Comparison of ENCODE assay signal across 22 cellular contexts in the genomic region with DNA sequence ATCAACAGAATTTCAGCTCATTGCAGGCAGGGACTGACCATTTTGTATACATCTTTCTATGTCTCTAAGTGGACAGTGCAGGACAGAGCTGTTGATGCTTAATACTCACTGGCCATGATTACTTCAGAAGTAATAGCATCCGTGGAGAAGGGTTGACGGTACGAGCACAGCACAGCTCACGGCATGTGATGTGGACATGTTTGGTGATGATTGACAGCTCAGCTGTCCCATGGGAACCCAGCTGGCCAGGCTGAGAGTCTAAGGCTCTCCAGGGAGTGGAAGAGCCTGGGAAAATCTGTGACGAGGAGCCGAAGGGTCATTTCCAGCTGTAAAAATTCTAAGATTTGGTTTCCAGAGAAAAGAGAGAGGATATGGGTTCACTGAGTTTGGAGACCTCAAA.
DNase-seq lines count a peak whose midpoint lies in the region; ATAC-seq and TF ChIP-seq lines count a peak whose summit lies in the region.
"Had no signal": no experiment of that assay in that cellular context is flagged by ENCODE, and none has a peak within 500 bp of the region (broad histone marks: within the 10 kb centered on the region; RNA-seq: fewer than 3 reads in every experiment).

No MANE protein-coding gene starts in this region.

- intact Hi-C loops in heart right ventricle (cut with DNase I) (no loop called here), left ventricle myocardium inferior (cut with micrococcal nuclease) (no loop called here)

- TF ChIP-seq CTCF in heart right ventricle (IDR thresholded peaks at IDR 0.05) (no peak), left ventricle myocardium inferior (IDR thresholded peaks at IDR 0.05; ENCODE audit: borderline replicate concordance) (no peak), endodermal cell (conservative IDR thresholded peaks at IDR 0.05) (no peak), nephron (IDR thresholded peaks at IDR 0.05; ENCODE audit: unreplicated experiment in 3 of 3) (no peak)

- H3K4me3 Mint-ChIP-seq in endodermal cell (no peak overlapping the region), nephron (no peak overlapping the region)
- H3K4me3 Mint-ChIP-seq: CD8-positive, alpha-beta T cell; GM23338 had no signal

- DNase-seq in heart right ventricle (peak; percentile 34 to 59), left ventricle myocardium inferior (no peak), endodermal cell (peak; percentile 24), SIG-M5 treated with dmso at 0.1 percent for 504 hours (lab: John Stamatoyannopoulos, UW; ENCODE audit: unreplicated experiment) (no peak), iPS-NIHi11 (ENCODE audit: low spot score) (no peak), DMS53 treated with DMSO at 0.1 percent for 48 hours (lab: John Stamatoyannopoulos, UW; ENCODE audit: unreplicated experiment) (no peak)
- DNase-seq in stimulated activated CD4-positive, alpha-beta T cell treated with anti-CD3 and anti-CD28 coated beads, Interleukin-1b, Interleukin-23, amount 100 ng/mL, for 48 hours: no peak
- DNase-seq: AML-193; C1 segment of cervical spinal cord; CD8-positive, alpha-beta T cell; NCI-H1105; NCI-H146; NCI-H2029; NCI-H226; NCI-H510A treated with DMSO at 0.1 percent for 48 hours; NCI-H748 treated with DMSO at 0.1 percent for 48 hours; NK-92 treated with Interleukin-12 subunit alpha and Interleukin-12 subunit beta, amount 100 ng/mL, for 24 hours had no signal

- H3K36me3 ChIP-seq in heart right ventricle: no peaks in the 10 kb centered on the region
- H3K36me3 ChIP-seq in left ventricle myocardium inferior: no peaks in the 10 kb centered on the region
- H3K36me3 ChIP-seq in endodermal cell (ENCODE audit: control insufficient read depth, insufficient read depth, low read length): no peaks in the 10 kb centered on the region
- H3K36me3 ChIP-seq: HAP-1, SJSA1 had no signal

- H3K27ac Mint-ChIP-seq in endodermal cell (no peak overlapping the region), nephron (peak overlapping the region; percentile 65 to 82 (median 70))
- H3K27ac Mint-ChIP-seq: CD8-positive, alpha-beta T cell; GM23338 had no signal

- H3K4me1 ChIP-seq in heart right ventricle (peaks cover 0 to 11% (median 0%) of the 10 kb centered on the region in 9 donors), left ventricle myocardium inferior (no peaks in the 10 kb centered on the region), endodermal cell (ENCODE audit: control insufficient read depth, insufficient read depth, low read length) (no peaks in the 10 kb centered on the region)
- H3K4me1 ChIP-seq: HAP-1 had no signal

- H3K4me1 Mint-ChIP-seq in endodermal cell (no peaks in the 10 kb centered on the region), nephron (peaks cover 50% of the 10 kb centered on the region)
- H3K4me1 Mint-ChIP-seq: GM23338 had no signal

- no peaks in the 10 kb centered on the region for H3K27me3 ChIP-seq in heart right ventricle
- no peaks in the 10 kb centered on the region for H3K27me3 ChIP-seq in left ventricle myocardium inferior (ENCODE audit: low read depth)
- H3K27me3 ChIP-seq in endodermal cell (ENCODE audit: control insufficient read depth, insufficient read depth, low read length, poor library complexity, severe bottlenecking): no peaks in the 10 kb centered on the region
- H3K27me3 ChIP-seq: SJSA1 had no signal

- WGBS in heart right ventricle, 2 donors: 67 to 74% methylated on average over 6 of the region's 6 CpGs
- 85 to 90% methylated on average over 6 of the region's 6 CpGs for WGBS in endodermal cell (ENCODE audit: insufficient coverage in 1 of 2, insufficient read length in 1 of 2), 2 experiments

- no peak overlapping the region for H3K9ac ChIP-seq in endodermal cell (ENCODE audit: extremely low read depth, low read length, poor library complexity, severe bottlenecking)

- H3K4me3 ChIP-seq in heart right ventricle (no peak overlapping the region), left ventricle myocardium inferior (no peak overlapping the region), endodermal cell (ENCODE audit: low read length) (no peak overlapping the region)
- H3K4me3 ChIP-seq: GM23338, HAP-1, SJSA1 had no signal

- ATAC-seq in heart right ventricle: peak; percentile 28 to 80 (median 55)
- ATAC-seq: CD8-positive, alpha-beta T cell; GM23338; Panc1 had no signal

- H3K27ac ChIP-seq in heart right ventricle (no peak overlapping the region), left ventricle myocardium inferior (replicated peaks) (no peak overlapping the region), endodermal cell (ENCODE audit: low read depth, low read length) (no peak overlapping the region)

- H3K27me3 Mint-ChIP-seq in endodermal cell (ENCODE audit: insufficient read depth) (peaks cover 11% of the 10 kb centered on the region), nephron (ENCODE audit: low read depth) (peaks cover 9% of the 10 kb centered on the region)

- H3K36me3 Mint-ChIP-seq in endodermal cell (ENCODE audit: low read depth) (no peaks in the 10 kb centered on the region), nephron (ENCODE audit: low read depth) (no peaks in the 10 kb centered on the region)
- H3K36me3 Mint-ChIP-seq: CD8-positive, alpha-beta T cell had no signal

- H3K9me3 ChIP-seq in heart right ventricle: no peaks in the 10 kb centered on the region
- no peaks in the 10 kb centered on the region for H3K9me3 ChIP-seq in left ventricle myocardium inferior (replicated peaks)
- H3K9me3 ChIP-seq in endodermal cell (ENCODE audit: control insufficient read depth, low read length): no peaks in the 10 kb centered on the region
- H3K9me3 ChIP-seq: HAP-1, SJSA1 had no signal

- H3K9me3 Mint-ChIP-seq in endodermal cell (no peaks in the 10 kb centered on the region), nephron (no peaks in the 10 kb centered on the region)
- H3K9me3 Mint-ChIP-seq: CD8-positive, alpha-beta T cell; GM23338 had no signal

Comparison
In these comparisons a context has a peak if more than half of its experiments do, and no peak if none do; other contexts are left out.
1. DNase-seq: peak in heart right ventricle (2 of 2) and endodermal cell (single experiment); none in left ventricle myocardium inferior (single experiment), SIG-M5 treated with dmso at 0.1 percent for 504 hours (single experiment), iPS-NIHi11 (single experiment), DMS53 treated with DMSO at 0.1 percent for 48 hours (single experiment) and stimulated activated CD4-positive, alpha-beta T cell treated with anti-CD3 and anti-CD28 coated beads, Interleukin-1b, Interleukin-23, amount 100 ng/mL, for 48 hours (single experiment).